9 cellular contexts compared by ENCODE assay signal in the genomic region with DNA sequence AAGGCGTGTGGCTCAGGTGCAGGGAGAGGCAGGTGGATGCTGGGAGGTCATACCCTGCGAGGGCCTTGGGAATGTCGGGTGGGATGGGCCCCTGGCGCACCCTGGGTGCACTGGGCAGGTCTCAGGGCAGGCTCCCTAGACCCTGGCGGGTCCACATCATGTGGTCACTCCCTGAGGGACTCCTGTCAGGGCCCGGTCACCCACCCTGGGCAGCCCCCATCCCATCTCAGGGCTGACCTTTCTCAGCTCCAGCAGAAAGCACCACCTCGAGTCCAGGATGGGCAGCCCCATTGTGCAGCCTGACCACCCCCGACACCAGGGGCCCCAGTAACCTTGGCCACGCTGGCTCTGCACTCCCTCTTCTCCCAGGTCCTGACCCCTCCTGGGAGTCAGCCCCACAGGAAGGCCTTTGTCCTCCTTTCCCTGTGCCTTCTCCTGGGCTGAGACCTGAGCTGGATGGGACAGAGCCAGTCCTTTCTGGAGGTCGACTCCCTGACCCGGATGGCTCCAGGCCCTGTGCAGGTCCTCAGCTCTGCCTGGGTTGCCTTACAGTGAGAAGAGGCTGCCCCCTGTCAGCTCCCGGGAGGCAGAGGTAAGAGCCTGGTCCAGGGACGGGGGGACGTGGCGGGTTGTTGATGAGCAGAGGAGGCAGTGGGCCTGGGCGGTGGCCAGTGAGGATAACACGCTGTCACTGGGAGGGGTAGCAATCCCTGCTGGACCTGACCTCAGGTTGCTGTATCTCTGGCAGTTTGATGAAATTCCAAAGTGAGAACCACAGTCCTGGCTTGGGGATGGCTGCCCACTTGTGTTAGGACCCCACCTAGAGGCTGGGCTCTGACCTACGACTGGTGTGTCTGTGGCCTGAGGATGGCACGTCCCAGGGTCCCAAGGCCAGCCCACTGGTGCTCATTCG.
DNase-seq lines count a peak whose midpoint lies in the region; ATAC-seq and TF ChIP-seq lines count a peak whose summit lies in the region.
"Had no signal": no experiment of that assay in that cellular context is flagged by ENCODE, and none has a peak within 500 bp of the region (broad histone marks: within the 10 kb centered on the region; RNA-seq: fewer than 3 reads in every experiment).

No MANE protein-coding gene starts in this region.

- H3K36me3 ChIP-seq in GM06990 (ENCODE audit: control insufficient read depth, insufficient read depth, low read length), result no peaks in the 10 kb centered on the region

- intact Hi-C loops in Right ventricle myocardium superior (cut with DNase I), result no loop called here

- ATAC-seq in Right ventricle myocardium superior (ENCODE audit: poor library complexity) (peak; percentile 39), GM21447 (IDR thresholded peaks at IDR 0.05; ENCODE audit: unreplicated experiment) (no peak)

- no peak overlapping the region for H3K4me3 ChIP-seq in GM06990 (replicated peaks; ENCODE audit: low read depth, low read length)

- peak; percentile 38 for DNase-seq in A172 (ENCODE audit: low spot score)
- DNase-seq in GM06990 (ENCODE audit: extremely low read depth, insufficient read length), result no peak
- DNase-seq in RPMI7951 (ENCODE audit: low read depth), result peak; percentile 18
- no peak for DNase-seq in Right ventricle myocardium superior
- DNase-seq in LoVo (ENCODE audit: low spot score), result no peak
- DNase-seq in NCI-H2171 (lab: John Stamatoyannopoulos, UW), result no peak
- no peak for DNase-seq in putamen (ENCODE audit: low spot score)
- DNase-seq: SIG-M5 had no signal

- peak; percentile 32 for TF ChIP-seq CTCF in GM06990 (IDR thresholded peaks at IDR 0.05; ENCODE audit: insufficient read depth, low read length, poor library complexity, severe bottlenecking)

- no peaks in the 10 kb centered on the region for H3K27me3 ChIP-seq in GM06990 (replicated peaks; ENCODE audit: control insufficient read depth, insufficient read depth, low read length)

Comparison
In these comparisons a context has a peak if more than half of its experiments do, and no peak if none do; other contexts are left out.
1. DNase-seq: peak in A172 (single experiment) and RPMI7951 (single experiment); none in GM06990 (single experiment), Right ventricle myocardium superior (single experiment), LoVo (single experiment), NCI-H2171 (single experiment) and putamen (single experiment).